ENCODE assay signal across 23 cellular contexts in genomic region chr9:97321681-97322080, GRCh38. TPM values are rescaled to one million over a fixed set of nuclear protein-coding genes. Genes with fewer than 3 reads are reported as not detected.
"Had no signal": no experiment of that assay in that cellular context is flagged by ENCODE, and none has a peak within 500 bp of the region (broad histone marks: within the 10 kb centered on the region; RNA-seq: fewer than 3 reads in every experiment).

No MANE protein-coding gene starts in this region.

- H3K9me3 ChIP-seq: esophagus squamous epithelium, heart left ventricle, ovary, right atrium auricular region, tibial artery had no signal

- H3K27me3 ChIP-seq: dorsolateral prefrontal cortex, esophagus squamous epithelium, heart left ventricle, ovary, right atrium auricular region, tibial artery had no signal

- ATAC-seq: heart left ventricle; left lobe of liver; natural killer cell; stimulated activated naive CD8-positive, alpha-beta T cell treated with anti-CD3 and anti-CD28 coated beads, Interleukin-15, Interleukin-2, amounts not matched to agents 100 U/mL and 50 U/mL, for 24 hours had no signal

- H3K36me3 ChIP-seq: ovary had no signal

- H3K9me3 Mint-ChIP-seq: mesothelial cell of epicardium, natural killer cell, neural crest cell had no signal

- H3K4me1 ChIP-seq: esophagus squamous epithelium, heart left ventricle, right atrium auricular region, tibial artery had no signal

- H3K4me3 Mint-ChIP-seq: mesothelial cell of epicardium, natural killer cell, neural crest cell had no signal

- H3K4me3 ChIP-seq: dorsolateral prefrontal cortex, esophagus squamous epithelium, heart left ventricle, ovary, right atrium auricular region, tibial artery had no signal

- FAIRE-seq: frontal cortex, islet of Langerhans, small intestine had no signal

- H3K4me1 Mint-ChIP-seq: mesothelial cell of epicardium, neural crest cell had no signal

- H3K27ac Mint-ChIP-seq: mesothelial cell of epicardium, natural killer cell had no signal

- DNase-seq: central memory CD4-positive, alpha-beta T cell; cortex of kidney; dorsolateral prefrontal cortex; effector CD8-positive, alpha-beta T cell; esophagus squamous epithelium; heart left ventricle; hypothalamus; kidney glomerular epithelial cell; natural killer cell; nucleus accumbens; ovary; small intestine; stimulated activated CD4-positive, alpha-beta T cell treated with anti-CD3 and anti-CD28 coated beads, Interleukin-12 subunit alpha, Interleukin-12 subunit beta, amount 100 ng/mL, for 4 hours; stimulated activated naive CD8-positive, alpha-beta T cell treated with anti-CD3 and anti-CD28 coated beads, Interleukin-15, Interleukin-2, amounts not matched to agents 100 U/mL and 50 U/mL, for 24 hours; tibial artery had no signal

- H3K27ac ChIP-seq: dorsolateral prefrontal cortex, epithelial cell of prostate, esophagus squamous epithelium, heart left ventricle, ovary, right atrium auricular region, tibial artery had no signal

RNA-seq across cellular contexts. Expression of gene CCDC180, which starts 14.2 kb away (rescaled TPM):
- total RNA-seq: myocyte had no signal
